In genomic region chr3:114294940-114295480, GRCh38 we compare ENCODE assay signal across 20 cellular contexts. TPM values are rescaled to one million over a fixed set of nuclear protein-coding genes. Genes with fewer than 3 reads are reported as not detected.
DNase-seq lines count a peak whose midpoint lies in the region; ATAC-seq and TF ChIP-seq lines count a peak whose summit lies in the region.
"Had no signal": no experiment of that assay in that cellular context is flagged by ENCODE, and none has a peak within 500 bp of the region (broad histone marks: within the 10 kb centered on the region; RNA-seq: fewer than 3 reads in every experiment).

No MANE protein-coding gene starts in this region.

- H3K14ac ChIP-seq in trophoblast cell (ENCODE audit: low read length) = no peak overlapping the region

- H3K18ac ChIP-seq in trophoblast cell (ENCODE audit: low read length) = no peak overlapping the region

- H2BK120ac ChIP-seq in trophoblast cell (ENCODE audit: insufficient read depth, low read length, poor library complexity) = no peak overlapping the region

- no peak overlapping the region for H2BK5ac ChIP-seq in trophoblast cell (ENCODE audit: low read depth, low read length, poor library complexity)

- CTCF ChIA-PET in activated CD4-positive, alpha-beta T cell treated with anti-CD3 and anti-CD28 coated beads for 36 hours (lab: Charles Lee) = interaction anchor here (1.0 to 2.9 kb wide), 5 partner anchors 9 to 39 kb away, joined by 3 to 11 read pairs (median 3); no protein-coding TSS in a partner anchor
- CTCF ChIA-PET in CD8-positive, alpha-beta T cell (lab: Charles Lee) = interaction anchor here (0.6 to 2.7 kb wide), 8 partner anchors 13 to 143 kb away, joined by 3 to 9 read pairs (median 4); no protein-coding TSS in a partner anchor
- CTCF ChIA-PET in naive thymus-derived CD4-positive, alpha-beta T cell (lab: Charles Lee) = interaction anchor here (1.5 kb wide), 1 partner anchor 16 kb away, joined by 3 read pairs; no protein-coding TSS in a partner anchor

- no peak overlapping the region for H3K23ac ChIP-seq in trophoblast cell (ENCODE audit: low read length)

- no peak overlapping the region for H3K4ac ChIP-seq in trophoblast cell (ENCODE audit: low read depth, low read length)

- WGBS in trophoblast cell (ENCODE audit: extremely low coverage, insufficient coverage, insufficient read length) = no CpG with 5 or more reads among the region's 6 CpGs

- H3K9me3 ChIP-seq in CD8-positive, alpha-beta T cell (ENCODE audit: low read length) = no peaks in the 10 kb centered on the region
- no peaks in the 10 kb centered on the region for H3K9me3 ChIP-seq in naive thymus-derived CD4-positive, alpha-beta T cell (ENCODE audit: control insufficient read depth in 2 of 3, low read length in 3 of 3)
- no peaks in the 10 kb centered on the region for H3K9me3 ChIP-seq in trophoblast cell (ENCODE audit: insufficient read depth, low read depth, low read length)
- H3K9me3 ChIP-seq: BLaER1 treated with 17β-estradiol and CSF1 and Interleukin-3, amounts not matched to agents 10 nM and 100 nM; heart left ventricle; sigmoid colon; transverse colon had no signal

- peaks cover 32% of the 10 kb centered on the region for H3K4me1 Mint-ChIP-seq in activated CD4-positive, alpha-beta T cell treated with anti-CD3 and anti-CD28 coated beads for 36 hours
- H3K4me1 Mint-ChIP-seq in CD8-positive, alpha-beta T cell (ENCODE audit: low read depth) = peaks cover 58% of the 10 kb centered on the region
- H3K4me1 Mint-ChIP-seq in activated T-cell treated with anti-CD3 and anti-CD28 coated beads, Interleukin-2, amount 50 U/mL, for 4 hours (ENCODE audit: low read depth) = peaks cover 64% of the 10 kb centered on the region
- H3K4me1 Mint-ChIP-seq in naive thymus-derived CD4-positive, alpha-beta T cell = peaks cover 3 to 25% (median 7%) of the 10 kb centered on the region in 7 donors

- H3K4me3 Mint-ChIP-seq in activated CD4-positive, alpha-beta T cell treated with anti-CD3 and anti-CD28 coated beads for 36 hours = peak overlapping the region; percentile 62
- peak overlapping the region; percentile 77 for H3K4me3 Mint-ChIP-seq in CD8-positive, alpha-beta T cell
- H3K4me3 Mint-ChIP-seq in activated T-cell treated with anti-CD3 and anti-CD28 coated beads, Interleukin-2, amount 50 U/mL, for 4 hours = peak overlapping the region; percentile 77
- H3K4me3 Mint-ChIP-seq in naive thymus-derived CD4-positive, alpha-beta T cell = peak overlapping the region in 3 of 10 donors; percentile 16 to 68 (median 47)
- H3K4me3 Mint-ChIP-seq: HFFc6 had no signal

- H4K12ac ChIP-seq in trophoblast cell (ENCODE audit: low read depth, low read length) = no peak overlapping the region

- no peaks in the 10 kb centered on the region for H3K9me3 Mint-ChIP-seq in activated CD4-positive, alpha-beta T cell treated with anti-CD3 and anti-CD28 coated beads for 36 hours (ENCODE audit: low read depth)
- no peaks in the 10 kb centered on the region for H3K9me3 Mint-ChIP-seq in CD8-positive, alpha-beta T cell
- no peaks in the 10 kb centered on the region for H3K9me3 Mint-ChIP-seq in activated T-cell treated with anti-CD3 and anti-CD28 coated beads, Interleukin-2, amount 50 U/mL, for 4 hours
- H3K9me3 Mint-ChIP-seq in naive thymus-derived CD4-positive, alpha-beta T cell = no peaks in the 10 kb centered on the region
- H3K9me3 Mint-ChIP-seq: HFFc6 had no signal

- POLR2A ChIA-PET in activated CD4-positive, alpha-beta T cell treated with anti-CD3 and anti-CD28 coated beads for 36 hours (lab: Charles Lee) = no interaction called here
- POLR2A ChIA-PET in CD8-positive, alpha-beta T cell (lab: Charles Lee) = interaction anchor here (1.3 to 8.2 kb wide), 5 partner anchors 10 to 79 kb away, joined by 3 to 112 read pairs (median 6); no protein-coding TSS in a partner anchor
- POLR2A ChIA-PET in naive thymus-derived CD4-positive, alpha-beta T cell (lab: Charles Lee) = interaction anchor here (0.7 kb wide), 1 partner anchor 81 kb away, joined by 4 read pairs; no protein-coding TSS in a partner anchor

- H2AK5ac ChIP-seq in trophoblast cell (ENCODE audit: low read length) = no peak overlapping the region

- H3K36me3 Mint-ChIP-seq in activated CD4-positive, alpha-beta T cell treated with anti-CD3 and anti-CD28 coated beads for 36 hours (ENCODE audit: low read depth) = peaks cover 4% of the 10 kb centered on the region
- peaks cover under 1% of the 10 kb centered on the region for H3K36me3 Mint-ChIP-seq in CD8-positive, alpha-beta T cell
- no peaks in the 10 kb centered on the region for H3K36me3 Mint-ChIP-seq in activated T-cell treated with anti-CD3 and anti-CD28 coated beads, Interleukin-2, amount 50 U/mL, for 4 hours (ENCODE audit: insufficient read depth)
- H3K36me3 Mint-ChIP-seq in naive thymus-derived CD4-positive, alpha-beta T cell = no peaks in the 10 kb centered on the region

- no peak for TF ChIP-seq CTCF in CD8-positive, alpha-beta T cell (IDR thresholded peaks at IDR 0.05)

- H3K27me3 ChIP-seq in CD8-positive, alpha-beta T cell (ENCODE audit: insufficient read depth, low read length) = no peaks in the 10 kb centered on the region
- H3K27me3 ChIP-seq in naive thymus-derived CD4-positive, alpha-beta T cell (ENCODE audit: control insufficient read depth in 2 of 2, insufficient read depth in 2 of 2, low read length in 2 of 2) = no peaks in the 10 kb centered on the region
- no peaks in the 10 kb centered on the region for H3K27me3 ChIP-seq in trophoblast cell (ENCODE audit: insufficient read depth, low read length)
- H3K27me3 ChIP-seq: BLaER1 treated with 17β-estradiol and CSF1 and Interleukin-3, amounts not matched to agents 10 nM and 100 nM; heart left ventricle; sigmoid colon; transverse colon had no signal

- ATAC-seq in activated CD4-positive, alpha-beta T cell treated with anti-CD3 and anti-CD28 coated beads for 36 hours = peak; percentile 11
- ATAC-seq in CD8-positive, alpha-beta T cell = peak; percentile 15
- ATAC-seq in activated T-cell treated with anti-CD3 and anti-CD28 coated beads, Interleukin-2, amount 50 U/mL, for 4 hours = peak; percentile 20 to 23
- ATAC-seq in naive thymus-derived CD4-positive, alpha-beta T cell = no peak
- ATAC-seq in HG03354 (IDR thresholded peaks at IDR 0.05; ENCODE audit: poor library complexity, severe bottlenecking, unreplicated experiment) = no peak
- ATAC-seq: heart left ventricle had no signal

- no peak overlapping the region for H2BK12ac ChIP-seq in trophoblast cell (ENCODE audit: low read length)

- no peak overlapping the region for H4K8ac ChIP-seq in trophoblast cell (ENCODE audit: low read depth, low read length)

- no peaks in the 10 kb centered on the region for H3K27me3 Mint-ChIP-seq in activated CD4-positive, alpha-beta T cell treated with anti-CD3 and anti-CD28 coated beads for 36 hours
- H3K27me3 Mint-ChIP-seq in CD8-positive, alpha-beta T cell (ENCODE audit: low read depth) = no peaks in the 10 kb centered on the region
- no peaks in the 10 kb centered on the region for H3K27me3 Mint-ChIP-seq in activated T-cell treated with anti-CD3 and anti-CD28 coated beads, Interleukin-2, amount 50 U/mL, for 4 hours (ENCODE audit: low read depth)
- no peaks in the 10 kb centered on the region for H3K27me3 Mint-ChIP-seq in naive thymus-derived CD4-positive, alpha-beta T cell

- H2AFZ ChIP-seq in trophoblast cell (ENCODE audit: insufficient read depth, low read length, poor library complexity) = no peak overlapping the region

- no peaks in the 10 kb centered on the region for H3K36me3 ChIP-seq in CD8-positive, alpha-beta T cell (ENCODE audit: insufficient read depth, low read length)
- no peaks in the 10 kb centered on the region for H3K36me3 ChIP-seq in naive thymus-derived CD4-positive, alpha-beta T cell (ENCODE audit: control insufficient read depth in 2 of 3, insufficient read depth in 3 of 3, low read length in 3 of 3)
- H3K36me3 ChIP-seq in trophoblast cell (ENCODE audit: control insufficient read depth in 1 of 2, insufficient read depth in 2 of 2, low read length in 2 of 2) = no peaks in the 10 kb centered on the region
- H3K36me3 ChIP-seq: BLaER1 treated with 17β-estradiol and CSF1 and Interleukin-3, amounts not matched to agents 10 nM and 100 nM; heart left ventricle; sigmoid colon; transverse colon had no signal

- no peaks in the 10 kb centered on the region for H3K79me2 ChIP-seq in trophoblast cell (ENCODE audit: control insufficient read depth, insufficient read depth, low read length, poor library complexity)

- intact Hi-C loops in activated CD4-positive, alpha-beta T cell treated with anti-CD3 and anti-CD28 coated beads for 36 hours (cut with DNase I, micrococcal nuclease) = loop anchor here (5.0 kb wide), 3 partner anchors 37 to 83 kb away; no protein-coding TSS in a partner anchor
- intact Hi-C loops in CD8-positive, alpha-beta T cell (cut with DNase I, micrococcal nuclease) = loop anchor here (2.0 to 10.0 kb wide), 4 partner anchors 14 to 558 kb away; partner anchors contain the start of genes ATP6V1A (in 1 of the 2) and NAA50 (in 1 of the 2)
- intact Hi-C loops in naive thymus-derived CD4-positive, alpha-beta T cell (cut with micrococcal nuclease) = no loop called here

- no peak overlapping the region for H4K91ac ChIP-seq in trophoblast cell (ENCODE audit: low read depth, low read length)

- H3K9ac ChIP-seq in trophoblast cell (ENCODE audit: low read length) = no peak overlapping the region
- H3K9ac ChIP-seq: BLaER1 treated with 17β-estradiol and CSF1 and Interleukin-3, amounts not matched to agents 10 nM and 100 nM had no signal

- H3K27ac ChIP-seq in CD8-positive, alpha-beta T cell (ENCODE audit: low read depth, low read length) = peak overlapping the region; percentile 11
- no peak overlapping the region for H3K27ac ChIP-seq in naive thymus-derived CD4-positive, alpha-beta T cell (ENCODE audit: low read depth, low read length)
- no peak overlapping the region for H3K27ac ChIP-seq in trophoblast cell (ENCODE audit: low read depth, low read length)
- H3K27ac ChIP-seq: BLaER1 treated with 17β-estradiol and CSF1 and Interleukin-3, amounts not matched to agents 10 nM and 100 nM; sigmoid colon; transverse colon had no signal

- peaks cover 35% of the 10 kb centered on the region for H3K4me1 ChIP-seq in CD8-positive, alpha-beta T cell (ENCODE audit: insufficient read depth, low read length)
- peaks cover 4 to 46% of the 10 kb centered on the region in 2 donors for H3K4me1 ChIP-seq in naive thymus-derived CD4-positive, alpha-beta T cell (ENCODE audit: control insufficient read depth in 2 of 2, insufficient read depth in 2 of 2, low read length in 2 of 2)
- no peaks in the 10 kb centered on the region for H3K4me1 ChIP-seq in trophoblast cell (ENCODE audit: control insufficient read depth in 1 of 2, insufficient read depth in 2 of 2, low read length in 2 of 2)
- H3K4me1 ChIP-seq: BLaER1 treated with 17β-estradiol and CSF1 and Interleukin-3, amounts not matched to agents 10 nM and 100 nM; sigmoid colon; transverse colon had no signal

- H3K79me1 ChIP-seq in trophoblast cell (ENCODE audit: low read length) = no peaks in the 10 kb centered on the region

- no peak overlapping the region for H3K4me2 ChIP-seq in trophoblast cell (ENCODE audit: low read length)
- H3K4me2 ChIP-seq: BLaER1 treated with 17β-estradiol and CSF1 and Interleukin-3, amounts not matched to agents 10 nM and 100 nM had no signal

- peak overlapping the region; percentile 79 for H3K27ac Mint-ChIP-seq in activated CD4-positive, alpha-beta T cell treated with anti-CD3 and anti-CD28 coated beads for 36 hours
- H3K27ac Mint-ChIP-seq in CD8-positive, alpha-beta T cell = peak overlapping the region; percentile 85
- H3K27ac Mint-ChIP-seq in naive thymus-derived CD4-positive, alpha-beta T cell = peak overlapping the region in 1 of 9 donors; percentile 63
- H3K27ac Mint-ChIP-seq: HFFc6 had no signal

- peak; percentile 21 for DNase-seq in activated CD4-positive, alpha-beta T cell treated with anti-CD3 and anti-CD28 coated beads for 36 hours
- DNase-seq in activated CD4-positive, alpha-beta T cell treated with anti-CD3 and anti-CD28 coated beads, Interleukin-2, amount 50 U/mL, for 1 hour = no peak
- peak in 1 of 7 experiments; percentile 35 for DNase-seq in CD8-positive, alpha-beta T cell
- no peak for DNase-seq in activated T-cell treated with anti-CD3 and anti-CD28 coated beads, Interleukin-2, amount 50 U/mL, for 4 hours
- no peak for DNase-seq in naive thymus-derived CD4-positive, alpha-beta T cell
- no peak for DNase-seq in NCI-H1092 treated with DMSO at 0.1 percent for 48 hours (lab: John Stamatoyannopoulos, UW)
- no peak for DNase-seq in trophoblast cell
- DNase-seq: activated CD4-positive, alpha-beta T cell treated with anti-CD3 and anti-CD28 coated beads for 1 hour; DMS153; GF-D8; heart left ventricle; HFFc6; Karpas-422; NCI-H1105; sigmoid colon; transverse colon had no signal

- H3K4me3 ChIP-seq in CD8-positive, alpha-beta T cell (ENCODE audit: low read depth, low read length) = peak overlapping the region; percentile 15
- peak overlapping the region; percentile 29 for H3K4me3 ChIP-seq in naive thymus-derived CD4-positive, alpha-beta T cell (ENCODE audit: low read length)
- no peak overlapping the region for H3K4me3 ChIP-seq in trophoblast cell (ENCODE audit: low read depth, low read length)
- H3K4me3 ChIP-seq: BLaER1 treated with 17β-estradiol and CSF1 and Interleukin-3, amounts not matched to agents 10 nM and 100 nM; sigmoid colon; transverse colon had no signal

RNA-seq across cellular contexts. Expression of gene TIGIT, which starts 1.2 kb away (rescaled TPM):
- 10 to 100 TPM; 23.5 to 25.5 TPM for total RNA-seq in activated CD4-positive, alpha-beta T cell treated with anti-CD3 and anti-CD28 coated beads for 36 hours
- total RNA-seq in CD8-positive, alpha-beta T cell = 1 to 10 TPM; 8.7 to 9.8 TPM
- 10 to 100 TPM; 16.7 to 22.6 (median 20.9) TPM for total RNA-seq in activated T-cell treated with anti-CD3 and anti-CD28 coated beads, Interleukin-2, amount 50 U/mL, for 4 hours
- 10 to 100 TPM in 1 of 5 experiments, 1 to 10 TPM in 4; 1.3 to 14.9 (median 3.8) TPM for total RNA-seq in naive thymus-derived CD4-positive, alpha-beta T cell
- 1 to 10 TPM in 1 of 2 donors, under 1 TPM in 1; 0.63 to 2.8 TPM for polyA plus RNA-seq in naive thymus-derived CD4-positive, alpha-beta T cell
- not detected in 2 replicates for polyA plus RNA-seq in trophoblast cell (2013)
- total RNA-seq: HFFc6, HT-29 had no signal

RNA-seq across cellular contexts. Expression of gene ZNF80, which starts 57.6 kb away (rescaled TPM):
- total RNA-seq in activated CD4-positive, alpha-beta T cell treated with anti-CD3 and anti-CD28 coated beads for 36 hours = under 1 TPM; 0.23 to 0.27 TPM
- total RNA-seq in CD8-positive, alpha-beta T cell = 1 to 10 TPM; 1.6 TPM
- under 1 TPM in 2 of 3 donors, not detected in 1; 0.22 to 0.29 TPM for total RNA-seq in activated T-cell treated with anti-CD3 and anti-CD28 coated beads, Interleukin-2, amount 50 U/mL, for 4 hours
- total RNA-seq in naive thymus-derived CD4-positive, alpha-beta T cell = under 1 TPM; 0.27 to 0.65 (median 0.61) TPM
- polyA plus RNA-seq in naive thymus-derived CD4-positive, alpha-beta T cell = under 1 TPM in 1 of 2 donors, not detected in 1; 0.35 TPM
- polyA plus RNA-seq in trophoblast cell (2013) = not detected in 2 replicates
- total RNA-seq: HFFc6, HT-29, liver, sigmoid colon, transverse colon had no signal
- polyA plus RNA-seq: heart left ventricle had no signal

Comparison
In these comparisons a context has a peak if more than half of its experiments do, and no peak if none do; other contexts are left out.
1. ATAC-seq: peak in activated CD4-positive, alpha-beta T cell treated with anti-CD3 and anti-CD28 coated beads for 36 hours (single experiment), CD8-positive, alpha-beta T cell (single experiment) and activated T-cell treated with anti-CD3 and anti-CD28 coated beads, Interleukin-2, amount 50 U/mL, for 4 hours (2 of 2); none in naive thymus-derived CD4-positive, alpha-beta T cell (single experiment) and HG03354 (single experiment).
2. intact Hi-C loops: an anchor here in activated CD4-positive, alpha-beta T cell treated with anti-CD3 and anti-CD28 coated beads for 36 hours (5.0 kb wide) and CD8-positive, alpha-beta T cell (2.0 to 10.0 kb wide); none called in naive thymus-derived CD4-positive, alpha-beta T cell.